ENCODE assay signal across 14 cellular contexts in the genomic region with DNA sequence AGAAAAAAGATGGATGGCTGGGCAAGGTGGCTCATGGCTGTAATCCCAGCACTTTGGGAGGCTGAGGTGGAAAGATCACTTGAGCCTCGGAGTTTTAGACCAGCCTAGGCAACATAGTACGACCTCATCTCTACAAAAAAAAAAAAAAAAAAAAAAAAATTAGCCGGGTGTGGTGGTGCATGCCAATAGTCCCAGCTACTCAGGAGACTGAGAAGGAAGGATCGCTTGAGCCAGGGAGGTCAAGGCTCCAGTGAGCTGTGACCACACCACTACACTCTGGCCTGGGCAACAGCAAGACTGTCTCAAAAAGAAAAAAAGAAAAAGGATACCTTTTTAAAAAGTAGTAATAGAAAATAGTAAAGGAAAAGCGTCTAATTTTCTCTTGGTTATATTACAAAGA. TPM values are rescaled to one million over a fixed set of nuclear protein-coding genes. Genes with fewer than 3 reads are reported as not detected.
A peak's percentile ranks its signal among the peaks of the same experiment; 100 is the strongest.
DNase-seq lines count a peak whose midpoint lies in the region; ATAC-seq and TF ChIP-seq lines count a peak whose summit lies in the region.
"Had no signal": no experiment of that assay in that cellular context is flagged by ENCODE, and none has a peak within 500 bp of the region (broad histone marks: within the 10 kb centered on the region; RNA-seq: fewer than 3 reads in every experiment).

No MANE protein-coding gene starts in this region.

- peaks cover 63 to 75% of the 10 kb centered on the region in 2 donors for H3K4me1 Mint-ChIP-seq in immature natural killer cell

- peak overlapping the region; percentile 79 to 98 (median 93) for H3K27ac Mint-ChIP-seq in immature natural killer cell

- no peak for TF ChIP-seq EP300 in transverse colon (IDR thresholded peaks at IDR 0.05; ENCODE audit: low read depth)

- no peaks in the 10 kb centered on the region for H3K36me3 Mint-ChIP-seq in immature natural killer cell

- intact Hi-C loops in Right ventricle myocardium superior (cut with DNase I), result no loop called here
- intact Hi-C loops in transverse colon (cut with DNase I; ENCODE audit: low total_unique reads), result no loop called here

- H3K27me3 ChIP-seq in right atrium auricular region (no peaks in the 10 kb centered on the region), transverse colon (no peaks in the 10 kb centered on the region), SJCRH30 (no peaks in the 10 kb centered on the region)
- H3K27me3 ChIP-seq: foreskin keratinocyte had no signal

- no peak overlapping the region for H3K27ac ChIP-seq in right atrium auricular region
- H3K27ac ChIP-seq in SK-N-MC, result peak overlapping the region; percentile 96
- H3K27ac ChIP-seq in transverse colon, result peak overlapping the region; percentile 10 to 67 (median 56)
- no peak overlapping the region for H3K27ac ChIP-seq in SJCRH30
- H3K27ac ChIP-seq: foreskin keratinocyte, prostate gland, thoracic aorta had no signal

- H3K9me3 ChIP-seq in right atrium auricular region, result no peaks in the 10 kb centered on the region
- H3K9me3 ChIP-seq in SK-N-MC (ENCODE audit: low read depth, low read length), result no peaks in the 10 kb centered on the region
- no peaks in the 10 kb centered on the region for H3K9me3 ChIP-seq in transverse colon
- H3K9me3 ChIP-seq in SJCRH30 (replicated peaks), result no peaks in the 10 kb centered on the region
- H3K9me3 ChIP-seq: prostate gland, thoracic aorta had no signal

- no peak for TF ChIP-seq CTCF in right atrium auricular region (IDR thresholded peaks at IDR 0.05)
- TF ChIP-seq CTCF in transverse colon (IDR thresholded peaks at IDR 0.05), result no peak

- no peak overlapping the region for H3K4me3 ChIP-seq in right atrium auricular region
- H3K4me3 ChIP-seq in SK-N-MC, result no peak overlapping the region
- no peak overlapping the region for H3K4me3 ChIP-seq in transverse colon
- no peak overlapping the region for H3K4me3 ChIP-seq in SJCRH30
- H3K4me3 ChIP-seq: prostate gland, thoracic aorta had no signal

- WGBS in transverse colon (ENCODE audit: low coverage in 1 of 2), 2 donors, result 52 to 83% methylated on average over 1 to 5 of the region's 5 CpGs

- H3K9ac ChIP-seq in SK-N-MC (ENCODE audit: insufficient read length), result no peak overlapping the region

- peaks cover 4 to 17% (median 8%) of the 10 kb centered on the region in 3 donors for H3K27me3 Mint-ChIP-seq in immature natural killer cell (ENCODE audit: low read depth in 3 of 3)

- H3K4me3 Mint-ChIP-seq in immature natural killer cell, result peak overlapping the region; percentile 61 to 92 (median 71)

- in situ Hi-C loops in transverse colon (cut with MboI; ENCODE audit: low pct_ligation_motif_present in 1 of 4, low pct_unique_long_range_greater_than_20kb in 1 of 4, low sequenced_read_pairs in 3 of 4), result no loop called here

- DNase-seq in Right ventricle myocardium superior (no peak), right atrium auricular region (ENCODE audit: low spot score) (no peak), SK-N-MC (ENCODE audit: low read depth, low spot score) (no peak), immature natural killer cell (no peak), transverse colon (no peak), NCI-H1417 treated with DMSO at 0.1 percent for 48 hours (lab: John Stamatoyannopoulos, UW) (no peak), NCI-H187 treated with DMSO at 0.1 percent for 48 hours (lab: John Stamatoyannopoulos, UW) (no peak), SJCRH30 (no peak)
- DNase-seq: activated effector memory CD4-positive, alpha-beta T cell treated with Interleukin-2 at 50 U/mL for 16 hours; foreskin keratinocyte; GOT3 had no signal

- no peaks in the 10 kb centered on the region for H3K9me3 Mint-ChIP-seq in immature natural killer cell

- peak; percentile 57 for ATAC-seq in Right ventricle myocardium superior (ENCODE audit: poor library complexity)
- ATAC-seq: foreskin keratinocyte, HepG2 had no signal

- no peaks in the 10 kb centered on the region for H3K36me3 ChIP-seq in right atrium auricular region
- no peaks in the 10 kb centered on the region for H3K36me3 ChIP-seq in SK-N-MC (ENCODE audit: insufficient read depth, low read length)
- H3K36me3 ChIP-seq in transverse colon, result no peaks in the 10 kb centered on the region
- H3K36me3 ChIP-seq in SJCRH30, result peaks cover 3% of the 10 kb centered on the region; the same call in 1 of the 2 replicates
- H3K36me3 ChIP-seq: prostate gland, thoracic aorta had no signal

- TF ChIP-seq POLR2A in transverse colon (IDR thresholded peaks at IDR 0.05), result no peak

- H3K4me1 ChIP-seq in right atrium auricular region (peaks cover 0 to 19% of the 10 kb centered on the region in 2 donors), transverse colon (peaks cover 0 to 39% (median 11%) of the 10 kb centered on the region in 4 donors), SJCRH30 (no peaks in the 10 kb centered on the region)
- H3K4me1 ChIP-seq: foreskin keratinocyte, prostate gland had no signal

RNA-seq across cellular contexts. Expression of gene ZNF652, which starts 20.7 kb away (rescaled TPM):
- total RNA-seq in Right ventricle myocardium superior (18.6 TPM), right atrium auricular region (10 to 100 TPM; 24.6 to 25.4 TPM), transverse colon (10 to 100 TPM; 25.8 to 55.6 (median 50.2) TPM)
- 10 to 100 TPM in 2 of 3 donors, 1 to 10 TPM in 1; 9.7 to 25.8 (median 16.0) TPM for polyA plus RNA-seq in immature natural killer cell
- 28.2 and 29.2 TPM in 2 replicates for total RNA-seq in SJCRH30 (2014; rRNA removed; shearing (Covaris generic))

Comparison
In these comparisons a context has a peak if more than half of its experiments do, and no peak if none do; other contexts are left out.
1. H3K27ac ChIP-seq: peak in SK-N-MC (single experiment) and transverse colon (4 of 4); none in right atrium auricular region (0 of 2) and SJCRH30 (single experiment).